In the genomic region with DNA sequence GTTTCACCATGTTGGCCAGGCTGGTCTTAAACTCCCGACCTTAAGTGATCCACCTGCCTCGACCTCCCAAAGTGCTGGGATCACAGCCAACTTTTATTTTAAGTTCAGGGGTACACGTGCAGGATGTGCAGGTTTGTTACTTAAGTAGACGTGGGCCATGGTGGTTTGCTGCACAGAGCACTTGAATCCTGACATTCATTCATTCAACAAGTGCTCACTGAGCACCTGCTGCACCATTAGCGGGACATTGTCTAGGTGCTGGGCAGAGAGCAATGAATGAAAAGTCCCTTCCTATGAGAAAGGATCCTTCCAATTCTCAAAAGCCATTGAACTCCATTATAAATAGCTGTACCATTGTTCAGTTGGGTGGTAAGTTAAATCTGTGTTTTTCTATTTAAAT, we compare ENCODE assay signal across 14 cellular contexts. TPM values are rescaled to one million over a fixed set of nuclear protein-coding genes. Genes with fewer than 3 reads are reported as not detected.
DNase-seq lines count a peak whose midpoint lies in the region; ATAC-seq and TF ChIP-seq lines count a peak whose summit lies in the region.
"Had no signal": no experiment of that assay in that cellular context is flagged by ENCODE, and none has a peak within 500 bp of the region (broad histone marks: within the 10 kb centered on the region; RNA-seq: fewer than 3 reads in every experiment).

No MANE protein-coding gene starts in this region.

- H3K9me3 Mint-ChIP-seq in natural killer cell, result no peaks in the 10 kb centered on the region
- no peaks in the 10 kb centered on the region for H3K9me3 Mint-ChIP-seq in natural killer cell treated with Interleukin-12 subunit alpha and Interleukin-12 subunit beta and Interleukin-15 and Interleukin-18, amount 100 ng/mL, for 72 hours
- H3K9me3 Mint-ChIP-seq: CD4-positive, alpha-beta T cell had no signal

- TF ChIP-seq RAD21 in SK-N-SH (IDR thresholded peaks at IDR 0.05; ENCODE audit: low read length), result no peak

- peaks cover 0 to 7% of the 10 kb centered on the region in 2 donors for H3K27me3 Mint-ChIP-seq in natural killer cell (ENCODE audit: low read depth in 2 of 2)
- H3K27me3 Mint-ChIP-seq in natural killer cell treated with Interleukin-12 subunit alpha and Interleukin-12 subunit beta and Interleukin-15 and Interleukin-18, amount 100 ng/mL, for 72 hours, result no peaks in the 10 kb centered on the region
- H3K27me3 Mint-ChIP-seq: CD4-positive, alpha-beta T cell had no signal

- H3K4me3 ChIP-seq in body of pancreas (no peak overlapping the region), neutrophil (ENCODE audit: low read depth in 1 of 2, low read length in 1 of 2) (peak overlapping the region; percentile 50 to 52), SK-N-SH (ENCODE audit: low read depth in 2 of 2, low read length in 1 of 2) (no peak overlapping the region), tibial nerve (no peak overlapping the region)
- H3K4me3 ChIP-seq: GM23248 had no signal

- H3K36me3 Mint-ChIP-seq in natural killer cell, result no peaks in the 10 kb centered on the region
- H3K36me3 Mint-ChIP-seq in natural killer cell treated with Interleukin-12 subunit alpha and Interleukin-12 subunit beta and Interleukin-15 and Interleukin-18, amount 100 ng/mL, for 72 hours, result no peaks in the 10 kb centered on the region

- no peaks in the 10 kb centered on the region for H4K20me1 ChIP-seq in SK-N-SH (ENCODE audit: insufficient read depth)

- H3K79me2 ChIP-seq in SK-N-SH (ENCODE audit: insufficient read depth), result no peaks in the 10 kb centered on the region

- TF ChIP-seq POLR2A in body of pancreas (IDR thresholded peaks at IDR 0.05), result no peak
- TF ChIP-seq POLR2A in tibial nerve (IDR thresholded peaks at IDR 0.05), result no peak

- H3K4me2 ChIP-seq in SK-N-SH, result no peak overlapping the region

- H3K4me3 Mint-ChIP-seq in natural killer cell, result no peak overlapping the region
- H3K4me3 Mint-ChIP-seq in natural killer cell treated with Interleukin-12 subunit alpha and Interleukin-12 subunit beta and Interleukin-15 and Interleukin-18, amount 100 ng/mL, for 72 hours, result no peak overlapping the region
- H3K4me3 Mint-ChIP-seq: CD4-positive, alpha-beta T cell had no signal

- H2AFZ ChIP-seq in SK-N-SH (ENCODE audit: low read depth), result no peak overlapping the region
- H2AFZ ChIP-seq: GM23248 had no signal

- DNase-seq in natural killer cell, result no peak
- DNase-seq in natural killer cell treated with Interleukin-12 subunit alpha and Interleukin-12 subunit beta and Interleukin-15 and Interleukin-18, amount 100 ng/mL, for 72 hours (ENCODE audit: low spot score), result no peak
- DNase-seq in body of pancreas, result no peak
- no peak for DNase-seq in SK-N-SH
- no peak for DNase-seq in tibial nerve (ENCODE audit: low spot score in 2 of 2)
- DNase-seq in T-helper 9 cell, result no peak
- DNase-seq: ACHN; C1 segment of cervical spinal cord; CD4-positive, alpha-beta T cell; DMS79; GM23248 had no signal

- H3K4me1 ChIP-seq in body of pancreas (peaks cover 58% of the 10 kb centered on the region), neutrophil (ENCODE audit: control insufficient read depth in 1 of 2, insufficient read depth in 1 of 2, low read depth in 1 of 2, low read length in 1 of 2) (peaks cover 94 to 96% of the 10 kb centered on the region in 2 experiments), SK-N-SH (ENCODE audit: control insufficient read depth in 1 of 2, insufficient read depth in 2 of 2, low read depth in 1 of 2, low read length in 1 of 2) (no peaks in the 10 kb centered on the region), tibial nerve (peaks cover 0 to 6% (median 0%) of the 10 kb centered on the region in 4 donors)

- H3F3A ChIP-seq in SK-N-SH (replicated peaks; ENCODE audit: insufficient read depth), result no peaks in the 10 kb centered on the region

- H3K4me1 Mint-ChIP-seq in natural killer cell, result peaks cover 29 to 32% of the 10 kb centered on the region in 2 donors
- H3K4me1 Mint-ChIP-seq in natural killer cell treated with Interleukin-12 subunit alpha and Interleukin-12 subunit beta and Interleukin-15 and Interleukin-18, amount 100 ng/mL, for 72 hours (ENCODE audit: low read depth in 2 of 2), result peaks cover 24 to 33% of the 10 kb centered on the region in 2 donors

- ATAC-seq in natural killer cell (no peak), body of pancreas (no peak)
- ATAC-seq in natural killer cell treated with Interleukin-12 subunit alpha and Interleukin-12 subunit beta and Interleukin-15 and Interleukin-18, amount 100 ng/mL, for 72 hours, result no peak
- ATAC-seq: HCT116 had no signal

- POLR2A ChIA-PET in SK-N-SH (lab: Yijun Ruan, JAX), result no interaction called here

- 72 to 83% methylated on average over 5 of the region's 5 CpGs for WGBS in body of pancreas, 2 donors
- 35% methylated on average over 5 of the region's 5 CpGs for WGBS in SK-N-SH (ENCODE audit: low lambda C conversion rate)
- WGBS in tibial nerve, 2 donors, result 83 to 91% methylated on average over 5 of the region's 5 CpGs

- H3K27ac ChIP-seq in body of pancreas, result peak overlapping the region in 3 of 4 donors; percentile 11 to 87 (median 80)
- peak overlapping the region; percentile 92 for H3K27ac ChIP-seq in neutrophil
- H3K27ac ChIP-seq in SK-N-SH (ENCODE audit: low read depth in 2 of 2, low read length in 1 of 2), result no peak overlapping the region
- no peak overlapping the region for H3K27ac ChIP-seq in tibial nerve
- H3K27ac ChIP-seq: GM23248 had no signal

- H3K27ac Mint-ChIP-seq in natural killer cell, result peak overlapping the region; percentile 83 to 93
- H3K27ac Mint-ChIP-seq in natural killer cell treated with Interleukin-12 subunit alpha and Interleukin-12 subunit beta and Interleukin-15 and Interleukin-18, amount 100 ng/mL, for 72 hours, result no peak overlapping the region

- no peaks in the 10 kb centered on the region for H3K9me2 ChIP-seq in SK-N-SH

- TF ChIP-seq EP300 in SK-N-SH (IDR thresholded peaks at IDR 0.05; ENCODE audit: borderline replicate concordance in 1 of 2, low read depth in 1 of 2, low read length in 1 of 2) (no peak), tibial nerve (IDR thresholded peaks at IDR 0.05) (no peak)

- H3K9me3 ChIP-seq in body of pancreas (no peaks in the 10 kb centered on the region), neutrophil (no peaks in the 10 kb centered on the region), SK-N-SH (no peaks in the 10 kb centered on the region), tibial nerve (no peaks in the 10 kb centered on the region)

- H3K36me3 ChIP-seq in body of pancreas (replicated peaks in 1 of 2; ENCODE audit: insufficient read depth in 1 of 2, low read depth in 2 of 2) (no peaks in the 10 kb centered on the region), neutrophil (no peaks in the 10 kb centered on the region), SK-N-SH (replicated peaks in 1 of 2; ENCODE audit: control insufficient read depth in 1 of 2, insufficient read depth in 2 of 2, low read length in 1 of 2) (no peaks in the 10 kb centered on the region), tibial nerve (no peaks in the 10 kb centered on the region)

- TF ChIP-seq CTCF in natural killer cell (IDR thresholded peaks at IDR 0.05), result no peak
- TF ChIP-seq CTCF in body of pancreas (IDR thresholded peaks at IDR 0.05), result no peak
- TF ChIP-seq CTCF in neutrophil (IDR thresholded peaks at IDR 0.05), result no peak
- TF ChIP-seq CTCF in SK-N-SH (IDR thresholded peaks at IDR 0.05), result no peak
- no peak for TF ChIP-seq CTCF in tibial nerve (IDR thresholded peaks at IDR 0.05)

- CTCF ChIA-PET in SK-N-SH (lab: Yijun Ruan, JAX), result interaction anchor here (1.2 kb wide), 1 partner anchor 95 kb away, joined by 5 read pairs; no protein-coding TSS in a partner anchor

- no peak overlapping the region for H3K9ac ChIP-seq in SK-N-SH
- H3K9ac ChIP-seq: GM23248 had no signal

- H3K27me3 ChIP-seq in body of pancreas (no peaks in the 10 kb centered on the region), neutrophil (no peaks in the 10 kb centered on the region), SK-N-SH (ENCODE audit: insufficient read depth) (no peaks in the 10 kb centered on the region; the same call in 1 of the 2 replicates), tibial nerve (no peaks in the 10 kb centered on the region)

- intact Hi-C loops in natural killer cell (cut with micrococcal nuclease) (no loop called here), body of pancreas (cut with DNase I) (no loop called here)

TF ChIP-seq in SK-N-SH, 30 proteins besides CTCF, POLR2A, EP300 and RAD21:
- TF ChIP-seq FOXM1 (IDR thresholded peaks at IDR 0.05; ENCODE audit: low read depth), result no peak
TF ChIP-seq in SK-N-SH: peak in this region for 0.

RNA-seq across cellular contexts. Expression of gene TGFA, which starts 31.0 kb away (rescaled TPM):
- 10 to 100 TPM in 1 of 3 donors, 1 to 10 TPM in 2; 5.0 to 13.3 (median 8.6) TPM for total RNA-seq in natural killer cell
- total RNA-seq in natural killer cell treated with Interleukin-12 subunit alpha and Interleukin-12 subunit beta and Interleukin-15 and Interleukin-18, amount 100 ng/mL, for 72 hours, result 1 to 10 TPM in 1 of 2 donors, under 1 TPM in 1; 0.86 to 1.6 TPM
- 10 to 100 TPM; 13.5 to 18.5 TPM for total RNA-seq in body of pancreas
- polyA plus RNA-seq in SK-N-SH (2012; rRNA removed), result not detected in 2 replicates
- 0.01 TPM in 1 of 2 replicates, not detected in the other for polyA plus RNA-seq in SK-N-SH (2012; cell fraction: cytosol; rRNA removed)
- not detected in 2 replicates for polyA plus RNA-seq in SK-N-SH (2012; cell fraction: nucleus; rRNA removed)
- 10 to 100 TPM in 2 of 4 donors, 1 to 10 TPM in 2; 3.0 to 12.6 (median 9.6) TPM for total RNA-seq in tibial nerve
- total RNA-seq: G401 had no signal

Comparison
In these comparisons a context has a peak if more than half of its experiments do, and no peak if none do; other contexts are left out.
1. H3K27ac Mint-ChIP-seq: peak in natural killer cell (2 of 2); none in natural killer cell treated with Interleukin-12 subunit alpha and Interleukin-12 subunit beta and Interleukin-15 and Interleukin-18, amount 100 ng/mL, for 72 hours (0 of 2).
2. H3K27ac ChIP-seq: peak in body of pancreas (3 of 4) and neutrophil (single experiment); none in SK-N-SH (0 of 2) and tibial nerve (0 of 4).
3. H3K4me3 ChIP-seq: peak in neutrophil (2 of 2); none in body of pancreas (0 of 2), SK-N-SH (0 of 2) and tibial nerve (0 of 4).